8 cellular contexts compared by ENCODE assay signal in genomic region chr13:95268666-95269065, GRCh38. TPM values are rescaled to one million over a fixed set of nuclear protein-coding genes. Genes with fewer than 3 reads are reported as not detected.
DNase-seq lines count a peak whose midpoint lies in the region; ATAC-seq, FAIRE-seq and TF ChIP-seq lines count a peak whose summit lies in the region.
"Not testable (repeated sequence)": the region's sequence is repeated elsewhere in the genome, so short reads cannot be mapped to it uniquely, and the experiment has no call there.

No MANE protein-coding gene starts in this region.

- TF ChIP-seq POLR2A in prostate gland (IDR thresholded peaks at IDR 0.05): not testable (repeated sequence)

- CTCF ChIA-PET in A673 (lab: Charles Lee): not testable (repeated sequence)

- not testable (repeated sequence) for FAIRE-seq in astrocyte (lab: Jason Lieb, UNC)

- H3K9me3 ChIP-seq in A673 (ENCODE audit: low read depth, low read length, poor library complexity, severe bottlenecking); RWPE2 (ENCODE audit: severe bottlenecking); astrocyte (ENCODE audit: insufficient read depth, low read depth, low read length); hepatocyte (ENCODE audit: low read depth); prostate gland; skeletal muscle satellite cell (replicated peaks; ENCODE audit: low read length); upper lobe of right lung: not testable (repeated sequence)

- not testable (repeated sequence) for H2AFZ ChIP-seq in astrocyte (ENCODE audit: low read depth, low read length); hepatocyte

- BruUV-seq in A673 (replicated peaks; lab: Mats Ljungman, UMichigan): not testable (repeated sequence)

- not testable (repeated sequence) for H3K4me3 ChIP-seq in A673 (ENCODE audit: low read depth, low read length, poor library complexity, severe bottlenecking); RWPE2 (ENCODE audit: severe bottlenecking); astrocyte (ENCODE audit: insufficient read depth, low read depth, low read length); hepatocyte; prostate gland; skeletal muscle satellite cell (ENCODE audit: low read length); upper lobe of right lung

- intact Hi-C loops in A673 (cut with micrococcal nuclease; ENCODE audit: unreplicated experiment); prostate gland (cut with DNase I); upper lobe of right lung (cut with DNase I): not testable (repeated sequence)

- peaks cover 34% of the 10 kb centered on the region for H3K36me3 Mint-ChIP-seq in HFFc6 (ENCODE audit: low read depth)
- H3K36me3 Mint-ChIP-seq in astrocyte (ENCODE audit: low read depth, unreplicated experiment): peaks cover 12% of the 10 kb centered on the region

- peak overlapping the region; percentile 97 for H3K27ac Mint-ChIP-seq in HFFc6
- H3K27ac Mint-ChIP-seq in astrocyte (ENCODE audit: unreplicated experiment): peak overlapping the region; percentile 41

- 77% methylated on average over 11 of the region's 11 CpGs for WGBS in hepatocyte (ENCODE audit: low lambda C conversion rate, missing lambda C conversion rate)
- 89% methylated on average over 11 of the region's 11 CpGs for WGBS in prostate gland

- not testable (repeated sequence) for H3K79me2 ChIP-seq in astrocyte (ENCODE audit: insufficient read depth, low read length)
- H3K79me2 ChIP-seq in hepatocyte: peaks cover 22% of the 10 kb centered on the region

- POLR2A ChIA-PET in A673 (lab: Charles Lee; ENCODE audit: low non-redundant PET): not testable (repeated sequence)

- H3K27ac ChIP-seq in A673 (ENCODE audit: low read depth, low read length, poor library complexity, severe bottlenecking) (peak overlapping the region; percentile 71), RWPE2 (ENCODE audit: poor library complexity, severe bottlenecking) (peak overlapping the region; percentile 70), astrocyte (ENCODE audit: low read depth, low read length) (peak overlapping the region; percentile 69), hepatocyte (peak overlapping the region; percentile 82), prostate gland (peak overlapping the region; percentile 89 to 94), upper lobe of right lung (peak overlapping the region; percentile 26)

- not testable (repeated sequence) for TF ChIP-seq CTCF in A673 (conservative IDR thresholded peaks at IDR 0.05; ENCODE audit: low read depth, low read length); HFFc6 (IDR thresholded peaks at IDR 0.05); RWPE2 (IDR thresholded peaks at IDR 0.05; ENCODE audit: poor library complexity, severe bottlenecking); astrocyte (IDR thresholded peaks at IDR 0.05; ENCODE audit: insufficient read depth, low read depth, low read length); hepatocyte (IDR thresholded peaks at IDR 0.05; ENCODE audit: poor library complexity); prostate gland (IDR thresholded peaks at IDR 0.05); upper lobe of right lung (IDR thresholded peaks at IDR 0.05)

- H3K27me3 Mint-ChIP-seq in HFFc6 (ENCODE audit: insufficient read depth); astrocyte (ENCODE audit: low read depth, unreplicated experiment): not testable (repeated sequence)

- not testable (repeated sequence) for ATAC-seq in RWPE2 (ENCODE audit: low read depth); upper lobe of right lung

- not testable (repeated sequence) for H3K9me3 Mint-ChIP-seq in HFFc6; astrocyte (ENCODE audit: unreplicated experiment)

- peak overlapping the region; percentile 78 for H3K4me3 Mint-ChIP-seq in HFFc6
- H3K4me3 Mint-ChIP-seq in astrocyte (ENCODE audit: unreplicated experiment): not testable (repeated sequence)

- H3K4me1 Mint-ChIP-seq in HFFc6 (ENCODE audit: low read depth) (peaks cover 72% of the 10 kb centered on the region), astrocyte (ENCODE audit: low read depth, unreplicated experiment) (peaks cover 31% of the 10 kb centered on the region)

- H3K4me2 ChIP-seq in astrocyte (ENCODE audit: low read length): peak overlapping the region; percentile 79
- H3K4me2 ChIP-seq in hepatocyte: peak overlapping the region; percentile 56
- not testable (repeated sequence) for H3K4me2 ChIP-seq in skeletal muscle satellite cell (ENCODE audit: low read length)

- not testable (repeated sequence) for H3K9me2 ChIP-seq in hepatocyte (replicated peaks; ENCODE audit: insufficient read depth)

- not testable (repeated sequence) for H3K36me3 ChIP-seq in A673 (ENCODE audit: insufficient read depth, low read length, poor library complexity, severe bottlenecking); RWPE2 (ENCODE audit: low read depth); astrocyte (ENCODE audit: insufficient read depth, low read length); hepatocyte (replicated peaks; ENCODE audit: insufficient read depth, low read depth); prostate gland; skeletal muscle satellite cell (ENCODE audit: insufficient read depth, low read length); upper lobe of right lung

- H3K27me3 ChIP-seq in A673 (replicated peaks; ENCODE audit: insufficient read depth, low read depth, low read length, poor library complexity); RWPE2 (ENCODE audit: insufficient read depth, poor library complexity, severe bottlenecking); astrocyte (ENCODE audit: insufficient read depth, low read length); hepatocyte; prostate gland (replicated peaks; ENCODE audit: insufficient read depth); skeletal muscle satellite cell (ENCODE audit: control insufficient read depth, insufficient read depth, low read length); upper lobe of right lung: not testable (repeated sequence)

- DNase-seq in A673 (ENCODE audit: low spot score); HFFc6; RWPE2 (ENCODE audit: low spot score); astrocyte (ENCODE audit: low read depth); hepatocyte (ENCODE audit: low spot score); prostate gland (ENCODE audit: low spot score); upper lobe of right lung: not testable (repeated sequence)

- not testable (repeated sequence) for H4K20me1 ChIP-seq in astrocyte (ENCODE audit: insufficient read depth, low read length); hepatocyte (ENCODE audit: insufficient read depth, poor library complexity, severe bottlenecking)

- H3K4me1 ChIP-seq in A673 (ENCODE audit: insufficient read depth, low read length, poor library complexity, severe bottlenecking) (peaks cover 42% of the 10 kb centered on the region), RWPE2 (ENCODE audit: insufficient read depth, poor library complexity, severe bottlenecking) (peaks cover 19% of the 10 kb centered on the region), astrocyte (ENCODE audit: insufficient read depth, low read length) (peaks cover 34% of the 10 kb centered on the region), hepatocyte (ENCODE audit: insufficient read depth) (peaks cover 36% of the 10 kb centered on the region), prostate gland (replicated peaks) (peaks cover 43% of the 10 kb centered on the region), skeletal muscle satellite cell (ENCODE audit: control insufficient read depth, insufficient read depth, low read length) (peaks cover 54% of the 10 kb centered on the region), upper lobe of right lung (peaks cover 44% of the 10 kb centered on the region)

- H3K9ac ChIP-seq in astrocyte (ENCODE audit: low read length): not testable (repeated sequence)
- H3K9ac ChIP-seq in skeletal muscle satellite cell (ENCODE audit: low read depth, low read length): peak overlapping the region; percentile 62

RNA-seq across cellular contexts. Expression of gene ABCC4, which starts 32.6 kb away (rescaled TPM):
- total RNA-seq in A673 (2021): 42.9 and 52.0 TPM in 2 replicates
- total RNA-seq in HFFc6 (2021; fragmentation: NEBNext Ultra II Directional; extraction: Animal tissue kit (Norgen Biotek cat#: 25700)): 10 to 100 TPM; 24.7 to 28.4 (median 26.0) TPM
- 14.2 and 15.6 TPM in 2 replicates for total RNA-seq in astrocyte
- 23.3 and 25.3 TPM in 2 replicates for total RNA-seq in hepatocyte
- polyA plus RNA-seq in hepatocyte: 9.6 and 9.8 TPM in 2 replicates
- total RNA-seq in prostate gland: 10 to 100 TPM; 33.3 to 48.4 TPM
- 17.9 and 21.0 TPM in 2 replicates for total RNA-seq in skeletal muscle satellite cell (2012; rRNA removed)
- total RNA-seq in upper lobe of right lung: 28.1 TPM

Comparison
In these comparisons a context has a peak if more than half of its experiments do, and no peak if none do; other contexts are left out.
1. H3K27ac ChIP-seq: peak in every context shown above with its lines; median percentile 92 in prostate gland; 82 in hepatocyte; 71 in A673; 70 in RWPE2; 69 in astrocyte; 26 in upper lobe of right lung.